24 cellular contexts compared by ENCODE assay signal in the genomic region with DNA sequence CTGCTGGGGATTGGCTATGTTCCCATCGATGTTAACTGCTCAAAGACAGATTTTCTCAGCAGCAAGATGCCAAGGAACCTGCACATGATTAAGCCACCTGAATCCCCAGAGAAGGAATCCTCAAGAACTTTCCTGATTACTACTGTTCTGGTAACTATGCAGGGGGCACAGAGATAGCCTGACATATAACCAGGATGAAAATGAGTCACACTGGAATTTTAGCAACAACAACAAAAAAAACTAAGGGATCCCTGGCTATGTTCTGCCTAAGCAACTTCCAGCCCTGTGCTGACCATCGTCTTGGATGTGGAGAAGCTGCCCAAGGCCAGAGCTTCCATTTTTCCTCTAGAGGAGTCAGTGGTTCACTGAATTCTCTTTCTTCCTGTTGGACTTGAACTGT. TPM values are rescaled to one million over a fixed set of nuclear protein-coding genes. Genes with fewer than 3 reads are reported as not detected.
DNase-seq lines count a peak whose midpoint lies in the region; TF ChIP-seq lines count a peak whose summit lies in the region.
"Had no signal": no experiment of that assay in that cellular context is flagged by ENCODE, and none has a peak within 500 bp of the region (broad histone marks: within the 10 kb centered on the region; RNA-seq: fewer than 3 reads in every experiment).

No MANE protein-coding gene starts in this region.

- H3K4me3 ChIP-seq in foreskin fibroblast (ENCODE audit: low read depth in 1 of 2, low read length in 2 of 2) (no peak overlapping the region), thyroid gland (replicated peaks in 1 of 3) (no peak overlapping the region), dorsolateral prefrontal cortex (no peak overlapping the region)
- H3K4me3 ChIP-seq: lung, MG63, neural progenitor cell, skin epidermis had no signal

- no peak overlapping the region for H3K27ac Mint-ChIP-seq in activated T-cell treated with anti-CD3 and anti-CD28 coated beads, Interleukin-2, amount 50 U/mL, for 24 hours
- H3K27ac Mint-ChIP-seq: activated naive CD8-positive, alpha-beta T cell treated with anti-CD3 and anti-CD28 coated beads, Interleukin-2, amount 50 U/mL, for 24 hours; neural progenitor cell; stimulated activated effector memory CD8-positive, alpha-beta T cell treated with anti-CD3 and anti-CD28 coated beads, Interleukin-12 subunit alpha, Interleukin-12 subunit beta, amount 100 ng/mL, for 72 hours had no signal

- peaks cover 8 to 13% of the 10 kb centered on the region in 2 donors for H3K36me3 ChIP-seq in thyroid gland
- H3K36me3 ChIP-seq: neural progenitor cell had no signal

- TF ChIP-seq CTCF in VCaP (conservative IDR thresholded peaks at IDR 0.05) (no peak), foreskin fibroblast (IDR thresholded peaks at IDR 0.05; ENCODE audit: low read depth, low read length) (no peak), thyroid gland (IDR thresholded peaks at IDR 0.05) (no peak), dorsolateral prefrontal cortex (IDR thresholded peaks at IDR 0.05 in 54 of 56, conservative IDR thresholded peaks at IDR 0.05 in 2 of 56; ENCODE audit: low read depth in 1 of 56, partially characterized antibody in 56 of 56) (no peak)

- TF ChIP-seq POLR2A in thyroid gland (IDR thresholded peaks at IDR 0.05) = no peak

- no peaks in the 10 kb centered on the region for H3K9me3 Mint-ChIP-seq in activated T-cell treated with anti-CD3 and anti-CD28 coated beads, Interleukin-2, amount 50 U/mL, for 24 hours
- H3K9me3 Mint-ChIP-seq: activated naive CD8-positive, alpha-beta T cell treated with anti-CD3 and anti-CD28 coated beads, Interleukin-2, amount 50 U/mL, for 24 hours; neural progenitor cell; stimulated activated effector memory CD8-positive, alpha-beta T cell treated with anti-CD3 and anti-CD28 coated beads, Interleukin-12 subunit alpha, Interleukin-12 subunit beta, amount 100 ng/mL, for 72 hours had no signal

- peak; percentile 37 for DNase-seq in HCEC 1CT
- peak; percentile 20 to 46 for DNase-seq in foreskin fibroblast
- DNase-seq in thyroid gland = peak; percentile 29 to 36
- no peak for DNase-seq in stimulated activated CD4-positive, alpha-beta T cell treated with anti-CD3 and anti-CD28 coated beads, Interleukin-12 subunit alpha, Interleukin-12 subunit beta, amount 100 ng/mL, for 4 hours
- DNase-seq in dorsolateral prefrontal cortex = no peak
- no peak for DNase-seq in activated T-cell treated with anti-CD3 and anti-CD28 coated beads, Interleukin-2, amount 50 U/mL, for 24 hours
- DNase-seq: activated CD4-positive, alpha-beta T cell treated with anti-CD3 and anti-CD28 coated beads, Interleukin-2, amount 50 U/mL, for 1 hour; activated effector memory CD4-positive, alpha-beta T cell treated with Interleukin-2 at 50 U/mL for 16 hours; activated naive CD8-positive, alpha-beta T cell treated with anti-CD3 and anti-CD28 coated beads, Interleukin-2, amount 50 U/mL, for 24 hours; AML-193; Caco-2; cortex of kidney; foreskin keratinocyte; kidney; MG63; NCI-H1436 treated with DMSO at 0.1 percent for 48 hours; NCI-H524; stimulated activated CD4-positive, alpha-beta T cell treated with anti-CD3 and anti-CD28 coated beads, Interleukin-2, amount 100 ng/mL, for 24 hours; T-helper 2 cell had no signal

- intact Hi-C loops in thyroid gland (cut with DNase I) = no loop called here
- intact Hi-C loops in dorsolateral prefrontal cortex (cut with DNase I) = no loop called here

- H3K27me3 Mint-ChIP-seq in activated T-cell treated with anti-CD3 and anti-CD28 coated beads, Interleukin-2, amount 50 U/mL, for 24 hours = no peaks in the 10 kb centered on the region
- H3K27me3 Mint-ChIP-seq: activated naive CD8-positive, alpha-beta T cell treated with anti-CD3 and anti-CD28 coated beads, Interleukin-2, amount 50 U/mL, for 24 hours had no signal

- peaks cover 52 to 60% of the 10 kb centered on the region in 2 donors for H3K4me1 ChIP-seq in thyroid gland
- H3K4me1 ChIP-seq: Caco-2, foreskin keratinocyte, neural progenitor cell had no signal

- H3K9me3 ChIP-seq in thyroid gland = no peaks in the 10 kb centered on the region
- H3K9me3 ChIP-seq: Caco-2, MG63 had no signal

- H3K4me1 Mint-ChIP-seq in activated T-cell treated with anti-CD3 and anti-CD28 coated beads, Interleukin-2, amount 50 U/mL, for 24 hours (ENCODE audit: low read depth) = peaks cover 17% of the 10 kb centered on the region
- H3K4me1 Mint-ChIP-seq: neural progenitor cell had no signal

- no peak overlapping the region for H3K4me3 Mint-ChIP-seq in activated T-cell treated with anti-CD3 and anti-CD28 coated beads, Interleukin-2, amount 50 U/mL, for 24 hours
- H3K4me3 Mint-ChIP-seq: activated naive CD8-positive, alpha-beta T cell treated with anti-CD3 and anti-CD28 coated beads, Interleukin-2, amount 50 U/mL, for 24 hours; neural progenitor cell; stimulated activated effector memory CD8-positive, alpha-beta T cell treated with anti-CD3 and anti-CD28 coated beads, Interleukin-12 subunit alpha, Interleukin-12 subunit beta, amount 100 ng/mL, for 72 hours had no signal

- peaks cover 95% of the 10 kb centered on the region for H3K36me3 Mint-ChIP-seq in activated T-cell treated with anti-CD3 and anti-CD28 coated beads, Interleukin-2, amount 50 U/mL, for 24 hours (ENCODE audit: low read depth)
- H3K36me3 Mint-ChIP-seq: neural progenitor cell had no signal

- 57 to 62% methylated on average over 2 of the region's 2 CpGs for WGBS in thyroid gland, 2 donors

- H3K27ac ChIP-seq in VCaP (peak overlapping the region; percentile 69), thyroid gland (peak overlapping the region; percentile 61 to 85 (median 84)), dorsolateral prefrontal cortex (no peak overlapping the region)
- H3K27ac ChIP-seq: foreskin keratinocyte, neural progenitor cell had no signal

- H3K27me3 ChIP-seq in thyroid gland (no peaks in the 10 kb centered on the region), dorsolateral prefrontal cortex (no peaks in the 10 kb centered on the region)
- H3K27me3 ChIP-seq: foreskin keratinocyte, MG63, neural progenitor cell had no signal

RNA-seq across cellular contexts. Expression of gene RIOX2, which starts 13.8 kb away (rescaled TPM):
- total RNA-seq in thyroid gland (100 to 1,000 TPM in 2 of 4 donors, 10 to 100 TPM in 2; 61.6 to 109 (median 89.9) TPM), dorsolateral prefrontal cortex (10 to 100 TPM; 17.8 to 37.3 (median 27.6) TPM)

Comparison
In these comparisons a context has a peak if more than half of its experiments do, and no peak if none do; other contexts are left out.
1. DNase-seq: peak in HCEC 1CT (single experiment), foreskin fibroblast (2 of 2) and thyroid gland (2 of 2); none in stimulated activated CD4-positive, alpha-beta T cell treated with anti-CD3 and anti-CD28 coated beads, Interleukin-12 subunit alpha, Interleukin-12 subunit beta, amount 100 ng/mL, for 4 hours (single experiment), dorsolateral prefrontal cortex (0 of 10) and activated T-cell treated with anti-CD3 and anti-CD28 coated beads, Interleukin-2, amount 50 U/mL, for 24 hours (single experiment).
2. H3K27ac ChIP-seq: peak in VCaP (single experiment) and thyroid gland (3 of 3); none in dorsolateral prefrontal cortex (0 of 59).